17 cellular contexts compared by ENCODE assay signal in genomic region chr10:7693194-7693593, GRCh38. TPM values are rescaled to one million over a fixed set of nuclear protein-coding genes. Genes with fewer than 3 reads are reported as not detected.
"Had no signal": no experiment of that assay in that cellular context is flagged by ENCODE, and none has a peak within 500 bp of the region (broad histone marks: within the 10 kb centered on the region; RNA-seq: fewer than 3 reads in every experiment).

No MANE protein-coding gene starts in this region.

RNA-seq across cellular contexts. Expression of gene ITIH2, which starts 9.9 kb away (rescaled TPM):
- total RNA-seq: kidney epithelial cell; left cardiac atrium; left colon; left ventricle myocardium inferior; left ventricle myocardium superior; lower leg skin; lung microvascular endothelial cell; mammary epithelial cell; mesenteric fat pad; mesothelial cell of epicardium; mononuclear cell; mucosa of descending colon; myocyte; naive thymus-derived CD4-positive, alpha-beta T cell; naive thymus-derived CD8-positive, alpha-beta T cell had no signal
- polyA plus RNA-seq: keratinocyte; mammary epithelial cell; naive thymus-derived CD4-positive, alpha-beta T cell; naive thymus-derived CD8-positive, alpha-beta T cell had no signal

RNA-seq across cellular contexts. Expression of gene ITIH5, which starts 26.4 kb away (rescaled TPM):
- total RNA-seq: myocyte; naive thymus-derived CD4-positive, alpha-beta T cell; naive thymus-derived CD8-positive, alpha-beta T cell had no signal
- polyA plus RNA-seq: immature natural killer cell; keratinocyte; mammary epithelial cell; naive thymus-derived CD4-positive, alpha-beta T cell; naive thymus-derived CD8-positive, alpha-beta T cell had no signal
